Comparison of ENCODE assay signal across 9 cellular contexts in the genomic region with DNA sequence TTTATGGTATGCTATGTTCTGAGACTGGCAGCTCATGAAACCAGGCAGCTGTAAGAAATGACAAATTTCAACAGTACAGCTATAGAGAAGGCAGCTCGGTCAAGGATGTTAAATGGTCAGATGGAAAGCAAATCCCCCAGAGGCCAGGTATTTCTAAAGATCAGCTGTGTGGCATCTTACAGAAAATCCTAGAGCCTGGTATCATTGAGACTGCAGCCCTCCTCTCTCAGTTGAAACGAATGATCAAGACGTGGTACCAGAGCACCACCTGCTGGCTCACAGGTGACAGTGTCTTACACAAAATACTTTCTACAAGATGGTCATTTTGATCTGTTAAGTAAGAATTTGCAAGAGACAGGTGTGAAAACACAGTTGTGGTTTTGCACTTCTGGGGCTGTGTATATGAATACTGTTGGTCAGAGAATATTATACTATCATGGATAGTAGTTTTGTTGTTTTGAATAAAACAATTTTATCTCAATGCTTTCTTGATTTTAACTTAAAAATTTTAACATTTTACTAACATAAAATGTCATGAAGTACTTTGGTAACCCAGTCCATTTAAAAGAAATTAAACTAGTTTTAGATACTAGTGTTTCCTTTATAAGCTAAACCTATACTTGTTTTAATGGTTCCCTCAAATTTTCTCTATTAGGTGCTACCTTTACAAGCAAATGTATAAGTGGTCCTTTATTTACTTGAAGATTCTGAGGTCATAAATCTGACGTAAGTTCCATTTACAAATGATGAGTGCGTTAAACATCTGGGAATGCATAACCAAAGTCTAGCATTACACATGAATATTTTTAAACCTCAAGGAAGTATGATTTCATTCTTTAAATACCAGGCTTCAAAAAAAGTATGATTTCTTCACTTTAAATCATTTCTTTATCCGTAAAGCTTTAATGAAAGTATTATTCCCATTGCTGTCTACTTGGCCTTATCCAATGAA.
DNase-seq lines count a peak whose midpoint lies in the region; ATAC-seq and TF ChIP-seq lines count a peak whose summit lies in the region.
"Had no signal": no experiment of that assay in that cellular context is flagged by ENCODE, and none has a peak within 500 bp of the region (broad histone marks: within the 10 kb centered on the region; RNA-seq: fewer than 3 reads in every experiment).

No MANE protein-coding gene starts in this region.

- no peak for DNase-seq in AG09319 (ENCODE audit: extremely low read depth, low read depth)
- peak; percentile 27 for DNase-seq in NCI-H2107 treated with DMSO at 0.1 percent for 48 hours (lab: John Stamatoyannopoulos, UW; ENCODE audit: unreplicated experiment)
- peak; percentile 70 for DNase-seq in WTC11 (ENCODE audit: low spot score)
- peak; percentile 72 for DNase-seq in dermis blood vessel endothelial cell
- peak; percentile 47 to 92 for DNase-seq in lower leg skin (ENCODE audit: low spot score in 2 of 2)
- peak; percentile 3 to 10 (median 9) for DNase-seq in stimulated activated CD4-positive, alpha-beta T cell treated with anti-CD3 and anti-CD28 coated beads, TNF-alpha, amount 100 ng/mL, for 4 hours (ENCODE audit: low read depth in 3 of 3)

- H3K4me3 ChIP-seq in lower leg skin (ENCODE audit: low read depth, poor library complexity, severe bottlenecking): no peak overlapping the region

- ATAC-seq in GM18511 (IDR thresholded peaks at IDR 0.05; ENCODE audit: unreplicated experiment) (peak; percentile 76), HG02970 (IDR thresholded peaks at IDR 0.05; ENCODE audit: low FRiP score, unreplicated experiment) (peak; percentile 47), WTC11 (peak; percentile 90)

- no peaks in the 10 kb centered on the region for H3K27me3 Mint-ChIP-seq in WTC11 (ENCODE audit: low read depth)

- H3K27ac Mint-ChIP-seq in WTC11: no peak overlapping the region

- CTCF ChIA-PET in WTC11 (lab: Charles Lee): interaction anchor here (0.5 to 4.4 kb wide), 16 partner anchors 8 to 408 kb away, joined by 3 to 30 read pairs (median 3); no protein-coding TSS in a partner anchor

- H3K9me3 Mint-ChIP-seq in WTC11: no peaks in the 10 kb centered on the region
- H3K9me3 Mint-ChIP-seq: IgD-negative memory B cell had no signal

- intact Hi-C loops in lower leg skin (cut with DNase I; ENCODE audit: low total_unique reads): loop anchor here (5.0 kb wide), 1 partner anchor 401 kb away; no protein-coding TSS in a partner anchor

- TF ChIP-seq CTCF in AG09319 (IDR thresholded peaks at IDR 0.05; ENCODE audit: low read depth, low read length) (peak; percentile 70), WTC11 (IDR thresholded peaks at IDR 0.05) (peak; percentile 90), lower leg skin (IDR thresholded peaks at IDR 0.05) (peak in 1 of 3 donors; percentile 53)

- H3K4me3 Mint-ChIP-seq in WTC11: no peak overlapping the region
- H3K4me3 Mint-ChIP-seq: IgD-negative memory B cell had no signal

- no peak for TF ChIP-seq POLR2A in lower leg skin (IDR thresholded peaks at IDR 0.05)

- 37 to 39% methylated on average over 6 of the region's 6 CpGs for WGBS in lower leg skin, 2 donors

- peaks cover 12% of the 10 kb centered on the region; the same call in 1 of the 2 replicates for H3K4me1 Mint-ChIP-seq in WTC11
- H3K4me1 Mint-ChIP-seq: IgD-negative memory B cell had no signal

- no peaks in the 10 kb centered on the region for H3K36me3 Mint-ChIP-seq in WTC11
- H3K36me3 Mint-ChIP-seq: IgD-negative memory B cell had no signal

- POLR2A ChIA-PET in WTC11 (lab: Charles Lee): no interaction called here

TF ChIP-seq in WTC11, 78 proteins besides CTCF, POLR2A, EP300 and RAD21:
- no peak for TF ChIP-seq MXD4 (CRISPR knock-in tag; IDR thresholded peaks at IDR 0.05; ENCODE audit: borderline replicate concordance)
- no peak for TF ChIP-seq GTF2I (CRISPR knock-in tag; conservative IDR thresholded peaks at IDR 0.05)
